Comparison of ENCODE assay signal across 9 cellular contexts in the genomic region with DNA sequence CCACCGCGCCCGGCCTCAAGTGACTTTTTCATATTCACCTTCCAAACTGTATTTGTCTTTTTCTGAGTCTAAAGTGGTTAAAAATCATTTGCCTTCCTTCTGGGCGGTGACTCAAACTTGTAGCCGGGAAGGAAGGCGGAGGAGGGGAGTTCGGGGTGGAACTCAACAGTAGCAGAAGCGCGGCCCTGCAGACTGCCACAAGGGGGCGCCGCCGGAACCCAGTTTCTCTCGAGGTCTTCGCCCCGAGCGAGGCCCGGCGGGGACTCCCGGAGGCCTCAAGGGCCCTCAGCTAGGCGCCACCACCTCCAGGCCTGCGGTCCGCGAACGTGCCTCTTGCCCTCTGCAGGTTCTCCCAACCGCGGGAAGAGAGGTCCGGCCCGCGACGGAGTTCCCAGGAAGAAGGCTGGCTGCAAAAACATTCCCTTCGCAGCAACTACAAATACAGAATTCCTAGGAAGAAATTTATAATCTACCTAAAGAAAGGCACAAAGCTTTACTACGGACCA. TPM values are rescaled to one million over a fixed set of nuclear protein-coding genes. Genes with fewer than 3 reads are reported as not detected.
DNase-seq lines count a peak whose midpoint lies in the region; ATAC-seq and TF ChIP-seq lines count a peak whose summit lies in the region.
"Had no signal": no experiment of that assay in that cellular context is flagged by ENCODE, and none has a peak within 500 bp of the region (broad histone marks: within the 10 kb centered on the region; RNA-seq: fewer than 3 reads in every experiment).

No MANE protein-coding gene starts in this region.

- peaks cover 8% of the 10 kb centered on the region for H3K4me1 ChIP-seq in CD8-positive, alpha-beta T cell (ENCODE audit: insufficient read depth, low read length)
- peaks cover 4% of the 10 kb centered on the region for H3K4me1 ChIP-seq in suprapubic skin

- intact Hi-C loops in CD8-positive, alpha-beta T cell (cut with DNase I, micrococcal nuclease), result loop anchor here (1.0 to 5.0 kb wide), 6 partner anchors 18 to 139 kb away; no protein-coding TSS in a partner anchor
- intact Hi-C loops in activated T-helper 2 cell treated with anti-CD3 and anti-CD28 coated beads, Interferon-gamma antibody, Interleukin-2, Interleukin-4, amounts not matched to agents 10 μg/mL and 5 μg/mL and 100 μg/mL, durations not matched to agents 14 hours and 24 hours and 36 hours (cut with micrococcal nuclease), result loop anchor here (1.0 to 5.0 kb wide), 4 partner anchors 17 to 204 kb away; a partner anchor contains a TSS

- H3K36me3 Mint-ChIP-seq in CD8-positive, alpha-beta T cell, result no peaks in the 10 kb centered on the region
- H3K36me3 Mint-ChIP-seq in activated T-helper 2 cell treated with anti-CD3 and anti-CD28 coated beads, Interferon-gamma antibody, Interleukin-2, Interleukin-4, amounts not matched to agents 10 μg/mL and 5 μg/mL and 100 μg/mL, durations not matched to agents 14 hours and 24 hours and 36 hours (ENCODE audit: low read depth), result no peaks in the 10 kb centered on the region

- H3K4me3 ChIP-seq in CD8-positive, alpha-beta T cell (ENCODE audit: low read depth, low read length), result no peak overlapping the region
- no peak overlapping the region for H3K4me3 ChIP-seq in fibroblast of villous mesenchyme (ENCODE audit: low read depth, low read length)
- peak overlapping the region; percentile 23 for H3K4me3 ChIP-seq in suprapubic skin

- H3K27ac ChIP-seq in CD8-positive, alpha-beta T cell (ENCODE audit: low read depth, low read length), result no peak overlapping the region
- H3K27ac ChIP-seq in suprapubic skin, result no peak overlapping the region
- H3K27ac ChIP-seq: VCaP had no signal

- H3K27me3 Mint-ChIP-seq in CD8-positive, alpha-beta T cell (ENCODE audit: low read depth), result peaks cover 14% of the 10 kb centered on the region
- H3K27me3 Mint-ChIP-seq in activated T-helper 2 cell treated with anti-CD3 and anti-CD28 coated beads, Interferon-gamma antibody, Interleukin-2, Interleukin-4, amounts not matched to agents 10 μg/mL and 5 μg/mL and 100 μg/mL, durations not matched to agents 14 hours and 24 hours and 36 hours (ENCODE audit: low read depth), result peaks cover 53% of the 10 kb centered on the region

- DNase-seq in CD8-positive, alpha-beta T cell, result peak; percentile 73 to 94 (median 87)
- DNase-seq in RPMI8226 (peak; percentile 88), fibroblast of villous mesenchyme (ENCODE audit: low read depth) (peak; percentile 82), occipital lobe (lab: John Stamatoyannopoulos, UW) (peak; percentile 70), suprapubic skin (ENCODE audit: low spot score in 2 of 2) (peak in 1 of 2 donors; percentile 89)
- peak; percentile 76 for DNase-seq in activated T-helper 2 cell treated with anti-CD3 and anti-CD28 coated beads, Interferon-gamma antibody, Interleukin-2, Interleukin-4, amounts not matched to agents 10 μg/mL and 5 μg/mL and 100 μg/mL, durations not matched to agents 14 hours and 24 hours and 36 hours (ENCODE audit: low spot score)

- no peaks in the 10 kb centered on the region for H3K27me3 ChIP-seq in CD8-positive, alpha-beta T cell (ENCODE audit: insufficient read depth, low read length)
- H3K27me3 ChIP-seq in suprapubic skin, result peaks cover 26% of the 10 kb centered on the region

- CTCF ChIA-PET in CD8-positive, alpha-beta T cell (lab: Charles Lee), result interaction anchor here (0.5 to 9.6 kb wide), 34 partner anchors 9 to 604 kb away, joined by 3 to 114 read pairs (median 4); a partner anchor contains a TSS

- no peaks in the 10 kb centered on the region for H3K9me3 Mint-ChIP-seq in CD8-positive, alpha-beta T cell
- H3K9me3 Mint-ChIP-seq in activated T-helper 2 cell treated with anti-CD3 and anti-CD28 coated beads, Interferon-gamma antibody, Interleukin-2, Interleukin-4, amounts not matched to agents 10 μg/mL and 5 μg/mL and 100 μg/mL, durations not matched to agents 14 hours and 24 hours and 36 hours, result no peaks in the 10 kb centered on the region

- peak; percentile 82 for TF ChIP-seq CTCF in CD8-positive, alpha-beta T cell (IDR thresholded peaks at IDR 0.05)
- TF ChIP-seq CTCF in fibroblast of villous mesenchyme (IDR thresholded peaks at IDR 0.05; ENCODE audit: insufficient read depth, low read depth, low read length), result peak; percentile 77
- TF ChIP-seq CTCF in suprapubic skin (IDR thresholded peaks at IDR 0.05), result peak; percentile 54 to 86

- no peak overlapping the region for H3K27ac Mint-ChIP-seq in CD8-positive, alpha-beta T cell
- no peak overlapping the region for H3K27ac Mint-ChIP-seq in activated T-helper 2 cell treated with anti-CD3 and anti-CD28 coated beads, Interferon-gamma antibody, Interleukin-2, Interleukin-4, amounts not matched to agents 10 μg/mL and 5 μg/mL and 100 μg/mL, durations not matched to agents 14 hours and 24 hours and 36 hours

- 5% methylated on average over 32 of the region's 32 CpGs for WGBS in suprapubic skin

- H3K4me1 Mint-ChIP-seq in CD8-positive, alpha-beta T cell (ENCODE audit: low read depth), result peaks cover 6% of the 10 kb centered on the region
- H3K4me1 Mint-ChIP-seq in activated T-helper 2 cell treated with anti-CD3 and anti-CD28 coated beads, Interferon-gamma antibody, Interleukin-2, Interleukin-4, amounts not matched to agents 10 μg/mL and 5 μg/mL and 100 μg/mL, durations not matched to agents 14 hours and 24 hours and 36 hours (ENCODE audit: low read depth), result peaks cover 10% of the 10 kb centered on the region

- no peaks in the 10 kb centered on the region for H3K9me3 ChIP-seq in CD8-positive, alpha-beta T cell (ENCODE audit: low read length)
- no peaks in the 10 kb centered on the region for H3K9me3 ChIP-seq in suprapubic skin

- ATAC-seq in CD8-positive, alpha-beta T cell, result peak; percentile 91
- ATAC-seq in GM19324 (IDR thresholded peaks at IDR 0.05; ENCODE audit: low FRiP score, unreplicated experiment) (peak; percentile 90), HG03521 (IDR thresholded peaks at IDR 0.05; ENCODE audit: unreplicated experiment) (peak; percentile 74)

- POLR2A ChIA-PET in CD8-positive, alpha-beta T cell (lab: Charles Lee), result no interaction called here

- TF ChIP-seq POLR2A in suprapubic skin (IDR thresholded peaks at IDR 0.05), result no peak

- TF ChIP-seq EP300 in suprapubic skin (IDR thresholded peaks at IDR 0.05), result no peak

- H3K36me3 ChIP-seq in CD8-positive, alpha-beta T cell (ENCODE audit: insufficient read depth, low read length), result no peaks in the 10 kb centered on the region
- no peaks in the 10 kb centered on the region for H3K36me3 ChIP-seq in suprapubic skin

- H3K4me3 Mint-ChIP-seq in CD8-positive, alpha-beta T cell, result no peak overlapping the region
- H3K4me3 Mint-ChIP-seq in activated T-helper 2 cell treated with anti-CD3 and anti-CD28 coated beads, Interferon-gamma antibody, Interleukin-2, Interleukin-4, amounts not matched to agents 10 μg/mL and 5 μg/mL and 100 μg/mL, durations not matched to agents 14 hours and 24 hours and 36 hours (ENCODE audit: low read depth), result no peak overlapping the region

RNA-seq across cellular contexts. Expression of a gene that starts 16.8 kb away (rescaled TPM):
- 10 to 100 TPM; 23.2 to 27.4 TPM for total RNA-seq in CD8-positive, alpha-beta T cell
- total RNA-seq in activated T-helper 2 cell treated with anti-CD3 and anti-CD28 coated beads, Interferon-gamma antibody, Interleukin-2, Interleukin-4, amounts not matched to agents 10 μg/mL and 5 μg/mL and 100 μg/mL, durations not matched to agents 14 hours and 24 hours and 36 hours, result 13.3 and 15.8 TPM in 2 replicates
- total RNA-seq in fibroblast of villous mesenchyme (37.1 and 58.6 TPM in 2 replicates), occipital lobe (112 TPM), suprapubic skin (10 to 100 TPM in 3 of 4 donors, 1 to 10 TPM in 1; 9.0 to 17.9 (median 11.4) TPM)
